In genomic region chr2:65067806-65068553, GRCh38 we compare ENCODE assay signal across 12 cellular contexts. TPM values are rescaled to one million over a fixed set of nuclear protein-coding genes. Genes with fewer than 3 reads are reported as not detected.
A peak's percentile ranks its signal among the peaks of the same experiment; 100 is the strongest.
DNase-seq lines count a peak whose midpoint lies in the region; ATAC-seq lines count a peak whose summit lies in the region.
"Had no signal": no experiment of that assay in that cellular context is flagged by ENCODE, and none has a peak within 500 bp of the region (broad histone marks: within the 10 kb centered on the region; RNA-seq: fewer than 3 reads in every experiment).

No MANE protein-coding gene starts in this region.

- peak overlapping the region; percentile 73 for H3K27ac Mint-ChIP-seq in stimulated activated naive CD8-positive, alpha-beta T cell treated with anti-CD3 and anti-CD28 coated beads, Interleukin-15, Interleukin-2, amounts not matched to agents 100 ng/mL and 50 ng/mL, for 24 hours
- peak overlapping the region; percentile 83 for H3K27ac Mint-ChIP-seq in activated naive CD8-positive, alpha-beta T cell treated with anti-CD3 and anti-CD28 coated beads, Interleukin-2, amount 10 ng/mL, durations not matched to agents 7 days and 5 days
- H3K27ac Mint-ChIP-seq in memory B cell, result peak overlapping the region; percentile 18

- POLR2A ChIA-PET in activated naive CD8-positive, alpha-beta T cell treated with anti-CD3 and anti-CD28 coated beads, Interleukin-2, amount 10 ng/mL, durations not matched to agents 7 days and 5 days (lab: Charles Lee), result interaction anchor here (1.5 kb wide), 1 partner anchor 62 kb away, joined by 7 read pairs; the partner anchor contains the start of gene RAB1A

- H3K4me1 Mint-ChIP-seq in stimulated activated naive CD8-positive, alpha-beta T cell treated with anti-CD3 and anti-CD28 coated beads, Interleukin-15, Interleukin-2, amounts not matched to agents 100 ng/mL and 50 ng/mL, for 24 hours (ENCODE audit: low read depth), result peaks cover 46% of the 10 kb centered on the region
- peaks cover 32% of the 10 kb centered on the region for H3K4me1 Mint-ChIP-seq in activated naive CD8-positive, alpha-beta T cell treated with anti-CD3 and anti-CD28 coated beads, Interleukin-2, amount 10 ng/mL, durations not matched to agents 7 days and 5 days
- peaks cover 37% of the 10 kb centered on the region for H3K4me1 Mint-ChIP-seq in memory B cell

- no peak for ATAC-seq in stimulated activated naive CD8-positive, alpha-beta T cell treated with anti-CD3 and anti-CD28 coated beads, Interleukin-15, Interleukin-2, amounts not matched to agents 100 U/mL and 50 U/mL, for 24 hours
- peak; percentile 29 for ATAC-seq in activated naive CD8-positive, alpha-beta T cell treated with anti-CD3 and anti-CD28 coated beads, Interleukin-2, amount 10 ng/mL, durations not matched to agents 7 days and 5 days (ENCODE audit: low read depth)
- ATAC-seq in memory B cell (ENCODE audit: low read depth) (no peak), HG03521 (IDR thresholded peaks at IDR 0.05; ENCODE audit: unreplicated experiment) (no peak), sciatic nerve (no peak)

- intact Hi-C loops in sciatic nerve (cut with DNase I), result no loop called here

- no peaks in the 10 kb centered on the region for H3K9me3 Mint-ChIP-seq in stimulated activated naive CD8-positive, alpha-beta T cell treated with anti-CD3 and anti-CD28 coated beads, Interleukin-15, Interleukin-2, amounts not matched to agents 100 ng/mL and 50 ng/mL, for 24 hours
- H3K9me3 Mint-ChIP-seq in activated naive CD8-positive, alpha-beta T cell treated with anti-CD3 and anti-CD28 coated beads, Interleukin-2, amount 10 ng/mL, durations not matched to agents 7 days and 5 days, result no peaks in the 10 kb centered on the region
- no peaks in the 10 kb centered on the region for H3K9me3 Mint-ChIP-seq in memory B cell

- peaks cover 20% of the 10 kb centered on the region for H3K36me3 Mint-ChIP-seq in stimulated activated naive CD8-positive, alpha-beta T cell treated with anti-CD3 and anti-CD28 coated beads, Interleukin-15, Interleukin-2, amounts not matched to agents 100 ng/mL and 50 ng/mL, for 24 hours (ENCODE audit: low read depth)
- H3K36me3 Mint-ChIP-seq in activated naive CD8-positive, alpha-beta T cell treated with anti-CD3 and anti-CD28 coated beads, Interleukin-2, amount 10 ng/mL, durations not matched to agents 7 days and 5 days, result no peaks in the 10 kb centered on the region
- H3K36me3 Mint-ChIP-seq in memory B cell, result no peaks in the 10 kb centered on the region

- H3K4me3 Mint-ChIP-seq in stimulated activated naive CD8-positive, alpha-beta T cell treated with anti-CD3 and anti-CD28 coated beads, Interleukin-15, Interleukin-2, amounts not matched to agents 100 ng/mL and 50 ng/mL, for 24 hours, result no peak overlapping the region
- H3K4me3 Mint-ChIP-seq in activated naive CD8-positive, alpha-beta T cell treated with anti-CD3 and anti-CD28 coated beads, Interleukin-2, amount 10 ng/mL, durations not matched to agents 7 days and 5 days, result no peak overlapping the region
- H3K4me3 Mint-ChIP-seq in memory B cell, result no peak overlapping the region

- no peaks in the 10 kb centered on the region for H3K27me3 Mint-ChIP-seq in stimulated activated naive CD8-positive, alpha-beta T cell treated with anti-CD3 and anti-CD28 coated beads, Interleukin-15, Interleukin-2, amounts not matched to agents 100 ng/mL and 50 ng/mL, for 24 hours
- no peaks in the 10 kb centered on the region for H3K27me3 Mint-ChIP-seq in activated naive CD8-positive, alpha-beta T cell treated with anti-CD3 and anti-CD28 coated beads, Interleukin-2, amount 10 ng/mL, durations not matched to agents 7 days and 5 days
- H3K27me3 Mint-ChIP-seq in memory B cell, result no peaks in the 10 kb centered on the region

- DNase-seq in stimulated activated naive CD8-positive, alpha-beta T cell treated with anti-CD3 and anti-CD28 coated beads, Interleukin-15, Interleukin-2, amounts not matched to agents 100 U/mL and 50 U/mL, for 24 hours, result no peak
- no peak for DNase-seq in activated naive CD8-positive, alpha-beta T cell treated with anti-CD3 and anti-CD28 coated beads, Interleukin-2, amount 10 ng/mL, durations not matched to agents 7 days and 5 days
- DNase-seq in memory B cell (ENCODE audit: low spot score in 2 of 2), result no peak
- no peak for DNase-seq in stimulated activated CD4-positive, alpha-beta T cell treated with anti-CD3 and anti-CD28 coated beads, Interleukin-4, amount 100 ng/mL, for 1 hour
- DNase-seq in sciatic nerve (ENCODE audit: low spot score), result no peak
- DNase-seq in NCI-H2081 treated with DMSO at 0.1 percent for 48 hours (lab: John Stamatoyannopoulos, UW), result no peak
- DNase-seq: activated CD4-positive, alpha-beta T cell treated with anti-CD3 and anti-CD28 coated beads for 48 hours; brain microvascular endothelial cell; NCI-H510A treated with DMSO at 0.1 percent for 48 hours; stimulated activated naive CD4-positive, alpha-beta T cell treated with Interleukin-2 at 50 U/mL for 16 hours had no signal

RNA-seq across cellular contexts. Expression of gene CEP68, which starts 11.8 kb away (rescaled TPM):
- total RNA-seq in activated naive CD8-positive, alpha-beta T cell treated with anti-CD3 and anti-CD28 coated beads, Interleukin-2, amount 10 ng/mL, durations not matched to agents 7 days and 5 days, result 10 to 100 TPM; 20.9 to 22.8 TPM
- 29.1 TPM for total RNA-seq in sciatic nerve

Comparison
In these comparisons a context has a peak if more than half of its experiments do, and no peak if none do; other contexts are left out.
1. H3K27ac Mint-ChIP-seq: peak in every context shown above with its lines; median percentile 83 in activated naive CD8-positive, alpha-beta T cell treated with anti-CD3 and anti-CD28 coated beads, Interleukin-2, amount 10 ng/mL, durations not matched to agents 7 days and 5 days; 73 in stimulated activated naive CD8-positive, alpha-beta T cell treated with anti-CD3 and anti-CD28 coated beads, Interleukin-15, Interleukin-2, amounts not matched to agents 100 ng/mL and 50 ng/mL, for 24 hours; 18 in memory B cell.